In genomic region chr7:128192497-128193142, GRCh38 we compare ENCODE assay signal across 17 cellular contexts. TPM values are rescaled to one million over a fixed set of nuclear protein-coding genes. Genes with fewer than 3 reads are reported as not detected.
"Had no signal": no experiment of that assay in that cellular context is flagged by ENCODE, and none has a peak within 500 bp of the region (broad histone marks: within the 10 kb centered on the region; RNA-seq: fewer than 3 reads in every experiment).

No MANE protein-coding gene starts in this region.

- H3K4me1 ChIP-seq: psoas muscle had no signal

- FAIRE-seq: endometrium, TTC549 had no signal

- ATAC-seq: activated naive CD4-positive, alpha-beta T cell treated with anti-CD3 and anti-CD28 coated beads, Interleukin-2, amount 50 U/mL, for 72 hours; esophagus mucosa; natural killer cell; psoas muscle; sciatic nerve had no signal

- H3K27ac ChIP-seq: psoas muscle had no signal

- H3K4me3 ChIP-seq: psoas muscle had no signal

- DNase-seq: activated CD4-positive, alpha-beta T cell treated with anti-CD3 and anti-CD28 coated beads, Interleukin-2, amount 50 U/mL, for 48 hours; amniotic stem cell; hypothalamus; mammary epithelial cell; natural killer cell; nucleus accumbens; psoas muscle; stimulated activated CD4-positive, alpha-beta T cell treated with anti-CD3 and anti-CD28 coated beads, Interleukin-2, amount 100 ng/mL, for 24 hours; stimulated activated naive CD4-positive, alpha-beta T cell treated with Interleukin-2 at 50 U/mL for 16 hours; T-helper 2 cell had no signal

RNA-seq across cellular contexts. Expression of gene LEP, which starts 48.5 kb away (rescaled TPM):
- total RNA-seq: activated naive CD4-positive, alpha-beta T cell treated with anti-CD3 and anti-CD28 coated beads, Interleukin-2, amount 50 U/mL, for 72 hours; fibroblast of villous mesenchyme; mucosa of gallbladder; natural killer cell had no signal
